In genomic region chr6:143236151-143236788, GRCh38 we compare ENCODE assay signal across 21 cellular contexts.
A peak's percentile ranks its signal among the peaks of the same experiment; 100 is the strongest.
DNase-seq lines count a peak whose midpoint lies in the region; ATAC-seq and TF ChIP-seq lines count a peak whose summit lies in the region.
"Had no signal": no experiment of that assay in that cellular context is flagged by ENCODE, and none has a peak within 500 bp of the region (broad histone marks: within the 10 kb centered on the region; RNA-seq: fewer than 3 reads in every experiment).

No MANE protein-coding gene starts in this region.

- H2BK12ac ChIP-seq in mesenchymal stem cell (ENCODE audit: low read length in 2 of 2), result no peak overlapping the region

- no peak overlapping the region for H3K4me3 Mint-ChIP-seq in WTC11
- H3K4me3 Mint-ChIP-seq: activated naive CD8-positive, alpha-beta T cell; CD4-positive, CD25-positive, alpha-beta regulatory T cell; natural killer cell; type B pancreatic cell had no signal

- H2BK120ac ChIP-seq in mesenchymal stem cell (ENCODE audit: low read depth, low read length), result no peak overlapping the region

- WGBS in mesenchymal stem cell, result 72% methylated on average over 16 of the region's 16 CpGs

- POLR2A ChIA-PET in WTC11 (lab: Charles Lee), result no interaction called here

- no peaks in the 10 kb centered on the region for H3K27me3 ChIP-seq in BE2C
- H3K27me3 ChIP-seq in H7 (ENCODE audit: control insufficient read depth, insufficient read depth, low read length), result no peaks in the 10 kb centered on the region
- no peaks in the 10 kb centered on the region for H3K27me3 ChIP-seq in mesenchymal stem cell (ENCODE audit: control insufficient read depth in 1 of 2, insufficient read depth in 1 of 2, low read length in 2 of 2)
- H3K27me3 ChIP-seq: left lung had no signal

- no peak overlapping the region for H3K9ac ChIP-seq in mesenchymal stem cell (ENCODE audit: low read length)

- H2BK15ac ChIP-seq in mesenchymal stem cell (ENCODE audit: low read depth, poor library complexity, severe bottlenecking), result no peak overlapping the region

- H3K9me3 Mint-ChIP-seq in WTC11, result 0 out of 2 replicates have a peak, but pooled peaks cover 5% of the 10 kb centered on the region
- H3K9me3 Mint-ChIP-seq: CD4-positive, CD25-positive, alpha-beta regulatory T cell; natural killer cell; type B pancreatic cell had no signal

- no peaks in the 10 kb centered on the region for H3K27me3 Mint-ChIP-seq in WTC11 (ENCODE audit: low read depth)
- H3K27me3 Mint-ChIP-seq: activated naive CD8-positive, alpha-beta T cell; CD4-positive, CD25-positive, alpha-beta regulatory T cell; type B pancreatic cell had no signal

- H3K4me1 ChIP-seq in BE2C (no peaks in the 10 kb centered on the region), mesenchymal stem cell (ENCODE audit: control insufficient read depth, insufficient read depth, low read depth, low read length) (peaks cover 2% of the 10 kb centered on the region)
- H3K4me1 ChIP-seq: left lung had no signal

- peak overlapping the region in 1 of 2 experiments; percentile 71 for H3K14ac ChIP-seq in mesenchymal stem cell (ENCODE audit: low read length in 2 of 2)

- no peak overlapping the region for H3K4me2 ChIP-seq in mesenchymal stem cell (ENCODE audit: low read length, poor library complexity, severe bottlenecking)

- DNase-seq in BE2C (peak; percentile 17), H7 (peak; percentile 26), WTC11 (ENCODE audit: low spot score) (peak; percentile 17), mesenchymal stem cell (no peak), SKM-1 treated with dmso at 0.1 percent for 144 hours (lab: John Stamatoyannopoulos, UW; ENCODE audit: unreplicated experiment) (no peak), GF-D8 (lab: John Stamatoyannopoulos, UW) (no peak)
- no peak for DNase-seq in stimulated activated naive CD8-positive, alpha-beta T cell treated with anti-CD3 and anti-CD28 coated beads, Interleukin-15, Interleukin-2, amounts not matched to agents 100 U/mL and 50 U/mL, for 24 hours
- DNase-seq: activated CD4-positive, CD25-positive, alpha-beta regulatory T cell treated with anti-CD3 and anti-CD28 coated beads, Interleukin-2, amount 50 U/mL, for 72 hours; activated CD8-positive, alpha-beta memory T cell treated with anti-CD3 and anti-CD28 coated beads, Interleukin-2, amount 50 U/mL, for 48 hours; CD4-positive, CD25-positive, alpha-beta regulatory T cell; HCEC 1CT; left lung; MM.1S; natural killer cell; NCI-H2107; OCI-M1; stimulated activated CD4-positive, alpha-beta T cell treated with anti-CD3 and anti-CD28 coated beads, Interleukin-4, amount 100 ng/mL, for 1 hour had no signal

- no peak overlapping the region for H3K18ac ChIP-seq in mesenchymal stem cell (ENCODE audit: low read depth in 1 of 2, low read length in 2 of 2)

- H3K4me3 ChIP-seq in BE2C (ENCODE audit: low read depth, low read length), result no peak overlapping the region
- no peak overlapping the region for H3K4me3 ChIP-seq in H7 (ENCODE audit: insufficient read depth, low read depth, low read length)
- no peak overlapping the region for H3K4me3 ChIP-seq in mesenchymal stem cell (ENCODE audit: insufficient read depth in 1 of 2, low read depth in 1 of 2, low read length in 2 of 2)
- H3K4me3 ChIP-seq: left lung had no signal

- H3K36me3 ChIP-seq in BE2C, result no peaks in the 10 kb centered on the region
- no peaks in the 10 kb centered on the region for H3K36me3 ChIP-seq in H7 (replicated peaks; ENCODE audit: control insufficient read depth, insufficient read depth, low read length)
- H3K36me3 ChIP-seq in mesenchymal stem cell (ENCODE audit: control insufficient read depth in 1 of 2, insufficient read depth in 2 of 2, low read depth in 1 of 2, low read length in 2 of 2), result no peaks in the 10 kb centered on the region
- H3K36me3 ChIP-seq: left lung had no signal

- no peak overlapping the region for H3K23ac ChIP-seq in mesenchymal stem cell (ENCODE audit: low read length in 2 of 2)

- H4K91ac ChIP-seq in mesenchymal stem cell (ENCODE audit: low read length), result no peak overlapping the region

- CTCF ChIA-PET in WTC11 (lab: Charles Lee), result interaction anchor here (1.8 to 1.9 kb wide), 2 partner anchors 60 to 100 kb away, joined by 4 to 6 read pairs; no protein-coding TSS in a partner anchor

- H3K4ac ChIP-seq in mesenchymal stem cell (ENCODE audit: low read depth in 1 of 2, low read length in 2 of 2), result no peak overlapping the region

- no peak for TF ChIP-seq CTCF in BE2C (IDR thresholded peaks at IDR 0.05; ENCODE audit: low read depth, low read length)
- no peak for TF ChIP-seq CTCF in WTC11 (IDR thresholded peaks at IDR 0.05)

- peak overlapping the region; percentile 27 for H2AFZ ChIP-seq in mesenchymal stem cell (ENCODE audit: low read depth, low read length)

- no peak overlapping the region for H3K27ac ChIP-seq in mesenchymal stem cell (ENCODE audit: low read length, poor library complexity, severe bottlenecking)
- H3K27ac ChIP-seq: HL-60, left lung had no signal

- H2BK5ac ChIP-seq in mesenchymal stem cell (ENCODE audit: low read depth, low read length, poor library complexity, severe bottlenecking), result no peak overlapping the region

- peaks cover 25% of the 10 kb centered on the region for H3K4me1 Mint-ChIP-seq in WTC11
- H3K4me1 Mint-ChIP-seq: CD4-positive, CD25-positive, alpha-beta regulatory T cell; natural killer cell had no signal

- H4K8ac ChIP-seq in mesenchymal stem cell (ENCODE audit: low read length), result no peak overlapping the region

- peak; percentile 69 for ATAC-seq in WTC11
- no peak for ATAC-seq in stimulated activated naive CD8-positive, alpha-beta T cell treated with anti-CD3 and anti-CD28 coated beads, Interleukin-15, Interleukin-2, amounts not matched to agents 100 U/mL and 50 U/mL, for 24 hours
- ATAC-seq in GM18861 (IDR thresholded peaks at IDR 0.05; ENCODE audit: unreplicated experiment), result no peak
- ATAC-seq: left lung, natural killer cell had no signal

- H3K36me3 Mint-ChIP-seq in WTC11, result no peaks in the 10 kb centered on the region
- H3K36me3 Mint-ChIP-seq: CD4-positive, CD25-positive, alpha-beta regulatory T cell; natural killer cell; type B pancreatic cell had no signal

- H3K79me1 ChIP-seq in mesenchymal stem cell (replicated peaks; ENCODE audit: low read length, poor library complexity, severe bottlenecking), result peaks cover 2% of the 10 kb centered on the region

- H3K9me3 ChIP-seq in BE2C, result no peaks in the 10 kb centered on the region
- no peaks in the 10 kb centered on the region for H3K9me3 ChIP-seq in mesenchymal stem cell (ENCODE audit: control insufficient read depth, low read length)
- H3K9me3 ChIP-seq: left lung had no signal

- no peak overlapping the region for H2AK5ac ChIP-seq in mesenchymal stem cell (ENCODE audit: low read length, severe bottlenecking)

- no peak overlapping the region for H3K27ac Mint-ChIP-seq in WTC11
- H3K27ac Mint-ChIP-seq: activated naive CD8-positive, alpha-beta T cell; CD4-positive, CD25-positive, alpha-beta regulatory T cell; natural killer cell; type B pancreatic cell had no signal

TF ChIP-seq in WTC11, 78 proteins besides CTCF, POLR2A, EP300 and RAD21 (continues in another document):
- TF ChIP-seq ZNF232 (CRISPR knock-in tag; IDR thresholded peaks at IDR 0.05), result no peak
- TF ChIP-seq ZNF671 (CRISPR knock-in tag; IDR thresholded peaks at IDR 0.05), result no peak
- no peak for TF ChIP-seq TEAD4 (CRISPR knock-in tag; IDR thresholded peaks at IDR 0.05)
- TF ChIP-seq, protein P1, sequence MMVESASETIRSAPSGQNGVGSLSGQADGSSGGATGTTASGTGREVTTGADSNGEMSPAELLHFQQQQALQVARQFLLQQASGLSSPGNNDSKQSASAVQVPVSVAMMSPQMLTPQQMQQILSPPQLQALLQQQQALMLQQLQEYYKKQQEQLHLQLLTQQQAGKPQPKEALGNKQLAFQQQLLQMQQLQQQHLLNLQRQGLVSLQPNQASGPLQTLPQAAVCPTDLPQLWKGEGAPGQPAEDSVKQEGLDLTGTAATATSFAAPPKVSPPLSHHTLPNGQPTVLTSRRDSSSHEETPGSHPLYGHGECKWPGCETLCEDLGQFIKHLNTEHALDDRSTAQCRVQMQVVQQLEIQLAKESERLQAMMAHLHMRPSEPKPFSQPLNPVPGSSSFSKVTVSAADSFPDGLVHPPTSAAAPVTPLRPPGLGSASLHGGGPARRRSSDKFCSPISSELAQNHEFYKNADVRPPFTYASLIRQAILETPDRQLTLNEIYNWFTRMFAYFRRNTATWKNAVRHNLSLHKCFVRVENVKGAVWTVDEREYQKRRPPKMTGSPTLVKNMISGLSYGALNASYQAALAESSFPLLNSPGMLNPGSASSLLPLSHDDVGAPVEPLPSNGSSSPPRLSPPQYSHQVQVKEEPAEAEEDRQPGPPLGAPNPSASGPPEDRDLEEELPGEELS (CRISPR knock-in tag; IDR thresholded peaks at IDR 0.05), result no peak
- TF ChIP-seq MYBL2 (CRISPR knock-in tag; IDR thresholded peaks at IDR 0.05), result no peak
- no peak for TF ChIP-seq ATF2 (CRISPR knock-in tag; IDR thresholded peaks at IDR 0.05; ENCODE audit: borderline replicate concordance, low read depth)
- no peak for TF ChIP-seq CBFB (CRISPR knock-in tag; IDR thresholded peaks at IDR 0.05; ENCODE audit: low read depth)
- no peak for TF ChIP-seq ZNF423 (CRISPR knock-in tag; IDR thresholded peaks at IDR 0.05)
- TF ChIP-seq ESRRA (CRISPR knock-in tag; IDR thresholded peaks at IDR 0.05; ENCODE audit: borderline replicate concordance), result no peak
- TF ChIP-seq SMAD3 (CRISPR knock-in tag; IDR thresholded peaks at IDR 0.05; ENCODE audit: borderline replicate concordance), result no peak
- TF ChIP-seq ZNF121 (CRISPR knock-in tag; IDR thresholded peaks at IDR 0.05), result no peak
- TF ChIP-seq CREM (CRISPR knock-in tag; IDR thresholded peaks at IDR 0.05), result no peak
- no peak for TF ChIP-seq ZNF138 (CRISPR knock-in tag; conservative IDR thresholded peaks at IDR 0.05)

Comparison
In these comparisons a context has a peak if more than half of its experiments do, and no peak if none do; other contexts are left out.
1. DNase-seq: peak in BE2C (single experiment), H7 (single experiment) and WTC11 (single experiment); none in mesenchymal stem cell (single experiment), stimulated activated naive CD8-positive, alpha-beta T cell treated with anti-CD3 and anti-CD28 coated beads, Interleukin-15, Interleukin-2, amounts not matched to agents 100 U/mL and 50 U/mL, for 24 hours (single experiment), SKM-1 treated with dmso at 0.1 percent for 144 hours (single experiment) and GF-D8 (single experiment).